In the genomic region with DNA sequence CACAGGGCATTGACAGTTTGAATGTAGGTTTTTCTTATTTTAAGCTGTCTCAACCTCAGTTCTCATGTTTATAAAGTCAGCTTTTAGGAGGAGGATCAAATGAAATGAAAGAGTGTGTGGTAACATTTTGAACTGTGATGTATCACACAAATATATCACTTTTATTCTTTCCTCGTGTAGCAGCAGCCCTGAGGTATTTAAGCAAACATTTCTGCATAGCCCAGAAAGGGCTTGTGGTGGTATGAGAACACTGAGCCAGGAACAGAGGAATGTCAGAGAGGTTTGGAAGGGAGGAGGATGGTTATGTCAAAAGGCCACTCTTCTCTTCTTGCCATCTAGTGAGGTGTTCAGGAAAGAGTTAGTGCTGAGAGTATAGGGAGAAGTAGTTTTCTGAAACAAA, we compare ENCODE assay signal across 23 cellular contexts.
A peak's percentile ranks its signal among the peaks of the same experiment; 100 is the strongest.
DNase-seq lines count a peak whose midpoint lies in the region; ATAC-seq and TF ChIP-seq lines count a peak whose summit lies in the region.
"Had no signal": no experiment of that assay in that cellular context is flagged by ENCODE, and none has a peak within 500 bp of the region (broad histone marks: within the 10 kb centered on the region; RNA-seq: fewer than 3 reads in every experiment).

No MANE protein-coding gene starts in this region.

- H3K4me2 ChIP-seq in IMR-90 (ENCODE audit: low read depth, low read length), result no peak overlapping the region

- no peak overlapping the region for H2BK5ac ChIP-seq in IMR-90 (ENCODE audit: low read depth, low read length, poor library complexity, severe bottlenecking)

- H3K4me1 Mint-ChIP-seq in mesothelial cell of epicardium, result peaks cover 27% of the 10 kb centered on the region
- no peaks in the 10 kb centered on the region for H3K4me1 Mint-ChIP-seq in natural killer cell treated with Interleukin-12 subunit alpha and Interleukin-12 subunit beta and Interleukin-15 and Interleukin-18, amount 100 ng/mL, for 72 hours (ENCODE audit: low read depth in 2 of 2)
- H3K4me1 Mint-ChIP-seq: activated T-helper 17 cell treated with anti-CD3 and anti-CD28 coated beads, Interleukin-2, amount 50 U/mL, for 72 hours had no signal

- H3K27me3 ChIP-seq in IMR-90 (ENCODE audit: control insufficient read depth, insufficient read depth, low read length), result no peaks in the 10 kb centered on the region
- H3K27me3 ChIP-seq: dorsolateral prefrontal cortex had no signal

- POLR2A ChIA-PET in IMR-90 (lab: Charles Lee; ENCODE audit: unreplicated experiment), result no interaction called here

- BruUV-seq in IMR-90 (replicated peaks; lab: Mats Ljungman, UMichigan), result no TSS peak

- H3K9me1 ChIP-seq in IMR-90 (ENCODE audit: insufficient read depth, low read length), result no peaks in the 10 kb centered on the region

- H2BK15ac ChIP-seq in IMR-90 (ENCODE audit: low read depth, low read length), result no peak overlapping the region; the same call in 2 of the 3 replicates

- no peak overlapping the region for H2BK20ac ChIP-seq in IMR-90 (ENCODE audit: low read depth, low read length)

- no peak overlapping the region for H4K91ac ChIP-seq in IMR-90 (ENCODE audit: insufficient read depth, low read depth, low read length)

- no peaks in the 10 kb centered on the region for H3K9me3 ChIP-seq in IMR-90 (ENCODE audit: control insufficient read depth, insufficient read depth, low read length)

- no peaks in the 10 kb centered on the region for H3K36me3 ChIP-seq in IMR-90 (ENCODE audit: control insufficient read depth, insufficient read depth, low read length)
- H3K36me3 ChIP-seq: WERI-Rb-1 had no signal

- no peaks in the 10 kb centered on the region for H3K27me3 Mint-ChIP-seq in mesothelial cell of epicardium (ENCODE audit: low read depth)
- peaks cover 0 to 2% of the 10 kb centered on the region in 2 donors for H3K27me3 Mint-ChIP-seq in natural killer cell treated with Interleukin-12 subunit alpha and Interleukin-12 subunit beta and Interleukin-15 and Interleukin-18, amount 100 ng/mL, for 72 hours
- H3K27me3 Mint-ChIP-seq: activated T-helper 17 cell treated with anti-CD3 and anti-CD28 coated beads, Interleukin-2, amount 50 U/mL, for 72 hours had no signal

- H3K4me3 ChIP-seq in AG09309 (ENCODE audit: control insufficient read depth, low read depth, low read length) (no peak overlapping the region), IMR-90 (ENCODE audit: insufficient read depth, low read depth, low read length) (no peak overlapping the region), coronary artery (no peak overlapping the region)
- H3K4me3 ChIP-seq: dorsolateral prefrontal cortex, SK-N-MC had no signal

- H3K56ac ChIP-seq in IMR-90 (ENCODE audit: extremely low read depth, insufficient read depth, low read length), result no peak overlapping the region

- peak; percentile 82 for ATAC-seq in IMR-90 (ENCODE audit: low read depth)
- no peak for ATAC-seq in natural killer cell treated with Interleukin-12 subunit alpha and Interleukin-12 subunit beta and Interleukin-15 and Interleukin-18, amount 100 ng/mL, for 72 hours
- ATAC-seq: activated T-helper 17 cell treated with anti-CD3 and anti-CD28 coated beads, Interleukin-2, amount 50 U/mL, for 72 hours; CD8-positive, alpha-beta T cell; HCT116; left ventricle myocardium superior had no signal

- no peak overlapping the region for H4K5ac ChIP-seq in IMR-90 (ENCODE audit: low read depth, low read length)

- 0 out of 2 replicates have a peak overlapping the region, but pooled peaks have one; percentile 54 for H2BK120ac ChIP-seq in IMR-90 (ENCODE audit: low read depth, low read length)

- peak overlapping the region; percentile 27 for H3K27ac Mint-ChIP-seq in mesothelial cell of epicardium
- H3K27ac Mint-ChIP-seq in natural killer cell treated with Interleukin-12 subunit alpha and Interleukin-12 subunit beta and Interleukin-15 and Interleukin-18, amount 100 ng/mL, for 72 hours, result no peak overlapping the region
- H3K27ac Mint-ChIP-seq: activated naive CD8-positive, alpha-beta T cell treated with anti-CD3 and anti-CD28 coated beads, Interleukin-2, amount 10 ng/mL, durations not matched to agents 7 days and 5 days; activated T-helper 17 cell treated with anti-CD3 and anti-CD28 coated beads, Interleukin-2, amount 50 U/mL, for 72 hours; CD8-positive, alpha-beta T cell; T-helper 2 cell treated with Interferon-gamma antibody and Interleukin-4, amounts not matched to agents 5 μg/mL and 100 μg/mL, for 36 hours had no signal

- CTCF ChIA-PET in IMR-90 (lab: Yijun Ruan, JAX), result interaction anchor here (0.6 to 1.2 kb wide), 3 partner anchors 18 to 984 kb away, joined by 3 read pairs; no protein-coding TSS in a partner anchor

- 0 out of 4 replicates have a peak overlapping the region, but pooled peaks of 1 of the 2 experiments have one; percentile 5 for H4K8ac ChIP-seq in IMR-90 (ENCODE audit: low read depth in 2 of 2, low read length in 2 of 2)

- H3K4me3 Mint-ChIP-seq in mesothelial cell of epicardium, result no peak overlapping the region
- no peak overlapping the region for H3K4me3 Mint-ChIP-seq in natural killer cell treated with Interleukin-12 subunit alpha and Interleukin-12 subunit beta and Interleukin-15 and Interleukin-18, amount 100 ng/mL, for 72 hours
- H3K4me3 Mint-ChIP-seq: activated naive CD8-positive, alpha-beta T cell treated with anti-CD3 and anti-CD28 coated beads, Interleukin-2, amount 10 ng/mL, durations not matched to agents 7 days and 5 days; activated T-helper 17 cell treated with anti-CD3 and anti-CD28 coated beads, Interleukin-2, amount 50 U/mL, for 72 hours; CD8-positive, alpha-beta T cell; T-helper 2 cell treated with Interferon-gamma antibody and Interleukin-4, amounts not matched to agents 5 μg/mL and 100 μg/mL, for 36 hours had no signal

- H3K27ac ChIP-seq in IMR-90 (ENCODE audit: insufficient read depth, low read length), result no peak overlapping the region
- H3K27ac ChIP-seq in coronary artery, result no peak overlapping the region
- H3K27ac ChIP-seq: dorsolateral prefrontal cortex, epithelial cell of prostate, SK-N-MC, WERI-Rb-1 had no signal

- in situ Hi-C loops in IMR-90 (cut with MboI; ENCODE audit: low sequenced_read_pairs), result loop anchor here (10.0 kb wide), 1 partner anchor 979 kb away; no protein-coding TSS in a partner anchor

- peaks cover 3% of the 10 kb centered on the region; the same call in 1 of the 2 replicates for H3K4me1 ChIP-seq in IMR-90 (ENCODE audit: control insufficient read depth, insufficient read depth, low read length)

- intact Hi-C loops in IMR-90 (cut with micrococcal nuclease), result loop anchor here (5.0 kb wide), 1 partner anchor 167 kb away; no protein-coding TSS in a partner anchor

- H4K20me1 ChIP-seq in IMR-90 (ENCODE audit: insufficient read depth, low read length), result no peaks in the 10 kb centered on the region

- no peak overlapping the region for H2AFZ ChIP-seq in IMR-90 (replicated peaks; ENCODE audit: low read length, poor library complexity)

- dilution Hi-C loops in IMR-90 (cut with HindIII; ENCODE audit: low sequenced_read_pairs, unreplicated experiment), result no loop called here

- peaks cover 2% of the 10 kb centered on the region for H3K36me3 Mint-ChIP-seq in mesothelial cell of epicardium
- H3K36me3 Mint-ChIP-seq in natural killer cell treated with Interleukin-12 subunit alpha and Interleukin-12 subunit beta and Interleukin-15 and Interleukin-18, amount 100 ng/mL, for 72 hours, result no peaks in the 10 kb centered on the region
- H3K36me3 Mint-ChIP-seq: activated naive CD8-positive, alpha-beta T cell treated with anti-CD3 and anti-CD28 coated beads, Interleukin-2, amount 10 ng/mL, durations not matched to agents 7 days and 5 days; CD8-positive, alpha-beta T cell had no signal

- H3K79me1 ChIP-seq in IMR-90 (ENCODE audit: low read depth in 1 of 2, low read length in 2 of 2), result peaks cover 3 to 30% of the 10 kb centered on the region in 2 experiments

- H3K4ac ChIP-seq in IMR-90 (ENCODE audit: low read depth, low read length), result 0 out of 2 replicates have a peak overlapping the region, but pooled peaks have one; percentile 24

- H3K9ac ChIP-seq in IMR-90 (ENCODE audit: low read depth, low read length), result no peak overlapping the region

- no peak for TF ChIP-seq RAD21 in IMR-90 (IDR thresholded peaks at IDR 0.05; ENCODE audit: low read length)

- TF ChIP-seq CTCF in AG09309 (IDR thresholded peaks at IDR 0.05; ENCODE audit: control insufficient read depth, insufficient read depth, low read depth, low read length, missing control alignments) (no peak), IMR-90 (conservative IDR thresholded peaks at IDR 0.05; ENCODE audit: low read depth, low read length) (no peak), mesothelial cell of epicardium (IDR thresholded peaks at IDR 0.05; ENCODE audit: unreplicated experiment) (no peak), coronary artery (IDR thresholded peaks at IDR 0.05) (no peak)

- no CpG with 5 or more reads among the region's 1 CpG for WGBS in IMR-90 (ENCODE audit: extremely low coverage in 2 of 2, insufficient read length in 1 of 2), 2 experiments

- no peak overlapping the region for H3K18ac ChIP-seq in IMR-90 (ENCODE audit: low read depth, low read length)

- no peak overlapping the region for H2AK5ac ChIP-seq in IMR-90 (ENCODE audit: low read depth, low read length)

- TF ChIP-seq POLR2A in IMR-90 (IDR thresholded peaks at IDR 0.05; ENCODE audit: low read depth, low read length), result no peak

- H3K9me3 Mint-ChIP-seq in mesothelial cell of epicardium, result peaks cover 3% of the 10 kb centered on the region
- H3K9me3 Mint-ChIP-seq in natural killer cell treated with Interleukin-12 subunit alpha and Interleukin-12 subunit beta and Interleukin-15 and Interleukin-18, amount 100 ng/mL, for 72 hours, result peaks cover 3% of the 10 kb centered on the region
- H3K9me3 Mint-ChIP-seq: activated naive CD8-positive, alpha-beta T cell treated with anti-CD3 and anti-CD28 coated beads, Interleukin-2, amount 10 ng/mL, durations not matched to agents 7 days and 5 days; activated T-helper 17 cell treated with anti-CD3 and anti-CD28 coated beads, Interleukin-2, amount 50 U/mL, for 72 hours; CD8-positive, alpha-beta T cell; T-helper 2 cell treated with Interferon-gamma antibody and Interleukin-4, amounts not matched to agents 5 μg/mL and 100 μg/mL, for 36 hours had no signal

- H3K14ac ChIP-seq in IMR-90 (replicated peaks; ENCODE audit: low read depth, low read length), result no peak overlapping the region; the same call in 1 of the 2 replicates

- no peak overlapping the region for H3K23ac ChIP-seq in IMR-90 (ENCODE audit: low read depth, low read length)

- no peak overlapping the region for H2AK9ac ChIP-seq in IMR-90 (replicated peaks; ENCODE audit: low read depth, low read length, poor library complexity)

- DNase-seq in AG09309 (ENCODE audit: low read depth), result peak; percentile 46
- peak; percentile 44 for DNase-seq in IMR-90
- DNase-seq in fibroblast of peridontal ligament (ENCODE audit: extremely low read depth), result peak; percentile 75
- no peak for DNase-seq in mesothelial cell of epicardium (ENCODE audit: low spot score in 2 of 2, unreplicated experiment in 2 of 2)
- DNase-seq in NCI-H2029 (lab: John Stamatoyannopoulos, UW), result no peak
- no peak for DNase-seq in natural killer cell treated with Interleukin-12 subunit alpha and Interleukin-12 subunit beta and Interleukin-15 and Interleukin-18, amount 100 ng/mL, for 72 hours (ENCODE audit: low spot score)
- no peak for DNase-seq in medulla oblongata (ENCODE audit: extremely low spot score)
- no peak for DNase-seq in coronary artery (ENCODE audit: low spot score)
- DNase-seq: activated CD4-positive, alpha-beta T cell treated with anti-CD3 and anti-CD28 coated beads, Interleukin-2, amount 50 U/mL, for 1 hour; activated naive CD8-positive, alpha-beta T cell treated with anti-CD3 and anti-CD28 coated beads, Interleukin-2, amount 10 ng/mL, durations not matched to agents 7 days and 5 days; CD8-positive, alpha-beta T cell; dorsolateral prefrontal cortex; left ventricle myocardium superior; NCI-H1105 treated with DMSO at 0.1 percent for 48 hours; NCI-H524; occipital lobe; substantia nigra; WERI-Rb-1 had no signal

Comparison
In these comparisons a context has a peak if more than half of its experiments do, and no peak if none do; other contexts are left out.
1. DNase-seq: peak in AG09309 (single experiment), IMR-90 (single experiment) and fibroblast of peridontal ligament (single experiment); none in mesothelial cell of epicardium (0 of 2), NCI-H2029 (single experiment), natural killer cell treated with Interleukin-12 subunit alpha and Interleukin-12 subunit beta and Interleukin-15 and Interleukin-18, amount 100 ng/mL, for 72 hours (single experiment), medulla oblongata (single experiment) and coronary artery (single experiment).